Comparison of ENCODE assay signal across 1 cellular context in the genomic region with DNA sequence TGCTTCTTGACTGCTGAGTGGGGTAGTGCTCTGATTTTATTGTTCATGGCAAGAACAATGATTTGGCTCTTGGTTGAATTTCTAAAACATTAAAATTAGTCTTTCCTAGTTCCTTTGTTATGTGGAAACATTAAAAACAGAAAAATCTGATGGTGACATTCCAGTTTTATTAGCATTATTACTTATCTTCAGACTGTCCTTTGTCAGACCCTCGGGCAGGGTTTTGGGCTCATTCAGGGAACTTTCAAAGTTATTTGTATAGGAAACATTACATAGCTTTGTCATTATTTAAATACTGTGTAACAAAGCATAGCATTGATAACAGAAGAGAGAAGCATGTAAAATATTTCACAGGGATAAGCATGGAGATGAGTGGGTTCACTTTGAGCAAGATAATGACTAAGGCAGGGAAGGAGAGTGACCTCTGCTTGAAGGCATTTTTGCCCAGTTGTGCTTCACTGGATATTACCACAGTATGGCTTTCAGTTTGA.
A peak's percentile ranks its signal among the peaks of the same experiment; 100 is the strongest.
TF ChIP-seq lines count a peak whose summit lies in the region.

No MANE protein-coding gene starts in this region.

TF ChIP-seq in IMR-90, 13 proteins besides CTCF, POLR2A, EP300 and RAD21:
- TF ChIP-seq BHLHE40 (IDR thresholded peaks at IDR 0.05; ENCODE audit: low read depth, low read length) (no peak), RCOR1 (IDR thresholded peaks at IDR 0.05; ENCODE audit: insufficient replicate concordance, low read length) (peak; percentile 13), MAFK (IDR thresholded peaks at IDR 0.05; ENCODE audit: low read depth, low read length) (no peak), CHD1 (IDR thresholded peaks at IDR 0.05; ENCODE audit: low read depth, low read length) (no peak), MXI1 (IDR thresholded peaks at IDR 0.05; ENCODE audit: borderline replicate concordance, low read depth, low read length) (no peak), FOS (IDR thresholded peaks at IDR 0.05; ENCODE audit: low read depth, low read length) (0 out of 2 replicates have a peak, but pooled peaks have one; percentile 9), NFE2L2 (IDR thresholded peaks at IDR 0.05; ENCODE audit: low read depth, low read length) (no peak), RFX5 (IDR thresholded peaks at IDR 0.05; ENCODE audit: low read depth, low read length) (no peak), SMC3 (IDR thresholded peaks at IDR 0.05; ENCODE audit: low read depth, low read length) (no peak), CEBPB (IDR thresholded peaks at IDR 0.05; ENCODE audit: low read depth, low read length) (peak; percentile 63), MAZ (IDR thresholded peaks at IDR 0.05; ENCODE audit: borderline replicate concordance, low read depth, low read length) (no peak)
- TF ChIP-seq, protein P1, sequence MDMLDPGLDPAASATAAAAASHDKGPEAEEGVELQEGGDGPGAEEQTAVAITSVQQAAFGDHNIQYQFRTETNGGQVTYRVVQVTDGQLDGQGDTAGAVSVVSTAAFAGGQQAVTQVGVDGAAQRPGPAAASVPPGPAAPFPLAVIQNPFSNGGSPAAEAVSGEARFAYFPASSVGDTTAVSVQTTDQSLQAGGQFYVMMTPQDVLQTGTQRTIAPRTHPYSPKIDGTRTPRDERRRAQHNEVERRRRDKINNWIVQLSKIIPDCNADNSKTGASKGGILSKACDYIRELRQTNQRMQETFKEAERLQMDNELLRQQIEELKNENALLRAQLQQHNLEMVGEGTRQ (IDR thresholded peaks at IDR 0.05; ENCODE audit: low read depth, low read length): no peak
- TF ChIP-seq, protein P2, sequence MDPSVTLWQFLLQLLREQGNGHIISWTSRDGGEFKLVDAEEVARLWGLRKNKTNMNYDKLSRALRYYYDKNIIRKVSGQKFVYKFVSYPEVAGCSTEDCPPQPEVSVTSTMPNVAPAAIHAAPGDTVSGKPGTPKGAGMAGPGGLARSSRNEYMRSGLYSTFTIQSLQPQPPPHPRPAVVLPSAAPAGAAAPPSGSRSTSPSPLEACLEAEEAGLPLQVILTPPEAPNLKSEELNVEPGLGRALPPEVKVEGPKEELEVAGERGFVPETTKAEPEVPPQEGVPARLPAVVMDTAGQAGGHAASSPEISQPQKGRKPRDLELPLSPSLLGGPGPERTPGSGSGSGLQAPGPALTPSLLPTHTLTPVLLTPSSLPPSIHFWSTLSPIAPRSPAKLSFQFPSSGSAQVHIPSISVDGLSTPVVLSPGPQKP (IDR thresholded peaks at IDR 0.05; ENCODE audit: borderline replicate concordance, low read depth, low read length): no peak
